20 cellular contexts compared by ENCODE assay signal in genomic region chr6:116433313-116433712, GRCh38. TPM values are rescaled to one million over a fixed set of nuclear protein-coding genes. Genes with fewer than 3 reads are reported as not detected.
A peak's percentile ranks its signal among the peaks of the same experiment; 100 is the strongest.
DNase-seq lines count a peak whose midpoint lies in the region; ATAC-seq, FAIRE-seq and TF ChIP-seq lines count a peak whose summit lies in the region.
"Had no signal": no experiment of that assay in that cellular context is flagged by ENCODE, and none has a peak within 500 bp of the region (broad histone marks: within the 10 kb centered on the region; RNA-seq: fewer than 3 reads in every experiment).

No MANE protein-coding gene starts in this region.

- CTCF ChIA-PET in WTC11 (lab: Charles Lee) = interaction anchor here (1.3 to 5.0 kb wide), 2 partner anchors 100 to 145 kb away, joined by 4 to 29 read pairs; no protein-coding TSS in a partner anchor

- no peaks in the 10 kb centered on the region for H3K27me3 Mint-ChIP-seq in WTC11 (ENCODE audit: low read depth)
- H3K27me3 Mint-ChIP-seq: CD4-positive, alpha-beta memory T cell had no signal

- H3K36me3 Mint-ChIP-seq in WTC11 = peaks cover 19% of the 10 kb centered on the region

- H3K9me3 Mint-ChIP-seq in WTC11 = no peaks in the 10 kb centered on the region

- DNase-seq in GM19239 (ENCODE audit: insufficient read length, low spot score) (no peak), WTC11 (ENCODE audit: low spot score) (no peak), left lobe of liver (ENCODE audit: low spot score) (no peak), brain microvascular endothelial cell (no peak)
- DNase-seq in activated CD4-positive, CD25-positive, alpha-beta regulatory T cell (lab: John Stamatoyannopoulos, UW) = no peak
- DNase-seq: 8988T; ACHN; C1 segment of cervical spinal cord; Calu3; CD4-positive, alpha-beta memory T cell; COR-L47; DMS53; DMS79 treated with DMSO at 0.1 percent for 48 hours; GF-D8; H7; HCEC 1CT had no signal

- H3K27ac Mint-ChIP-seq in WTC11 = peak overlapping the region; percentile 41; the same call in 1 of the 2 replicates
- H3K27ac Mint-ChIP-seq: CD4-positive, alpha-beta memory T cell had no signal

- TF ChIP-seq CTCF in WTC11 (IDR thresholded peaks at IDR 0.05) = no peak
- TF ChIP-seq CTCF in brain microvascular endothelial cell (IDR thresholded peaks at IDR 0.05; ENCODE audit: low read depth, low read length, missing control alignments) = no peak

- peak; percentile 31 for FAIRE-seq in GM19239 (lab: Jason Lieb, UNC)
- FAIRE-seq: A549, GM18507 had no signal

- H3K27me3 ChIP-seq in brain microvascular endothelial cell (replicated peaks) = no peaks in the 10 kb centered on the region

- peaks cover 30% of the 10 kb centered on the region for H3K4me1 Mint-ChIP-seq in WTC11
- H3K4me1 Mint-ChIP-seq: CD4-positive, alpha-beta memory T cell had no signal

- POLR2A ChIA-PET in WTC11 (lab: Charles Lee) = no interaction called here

- ATAC-seq in WTC11 (no peak), left lobe of liver (peak; percentile 87), HG02763 (IDR thresholded peaks at IDR 0.05; ENCODE audit: unreplicated experiment) (no peak)
- ATAC-seq: A549 had no signal

- H3K36me3 ChIP-seq in brain microvascular endothelial cell (replicated peaks) = peaks cover 27% of the 10 kb centered on the region

- H3K27ac ChIP-seq in brain microvascular endothelial cell = no peak overlapping the region
- H3K27ac ChIP-seq: A549 had no signal

- no peak overlapping the region for H3K4me3 Mint-ChIP-seq in WTC11
- H3K4me3 Mint-ChIP-seq: CD4-positive, alpha-beta memory T cell had no signal

- in situ Hi-C loops in brain microvascular endothelial cell (cut with HindIII; ENCODE audit: low pct_ligation_motif_present, low sequenced_read_pairs) = no loop called here

- no peak overlapping the region for H3K4me3 ChIP-seq in brain microvascular endothelial cell (ENCODE audit: low read depth, low read length)
- H3K4me3 ChIP-seq: A549 had no signal

TF ChIP-seq in WTC11, 78 proteins besides CTCF, POLR2A, EP300 and RAD21:
- TF ChIP-seq IRF1 (CRISPR knock-in tag; IDR thresholded peaks at IDR 0.05) = no peak
- no peak for TF ChIP-seq NR1H2 (CRISPR knock-in tag; IDR thresholded peaks at IDR 0.05)
- no peak for TF ChIP-seq STAT6 (CRISPR knock-in tag; conservative IDR thresholded peaks at IDR 0.05; ENCODE audit: low read depth)
- TF ChIP-seq NR3C1 (CRISPR knock-in tag; conservative IDR thresholded peaks at IDR 0.05; ENCODE audit: low read depth) = no peak
- no peak for TF ChIP-seq SMAD4 (CRISPR knock-in tag; IDR thresholded peaks at IDR 0.05)
- TF ChIP-seq USF2 (CRISPR knock-in tag; IDR thresholded peaks at IDR 0.05) = no peak
- TF ChIP-seq TEAD4 (CRISPR knock-in tag; IDR thresholded peaks at IDR 0.05) = no peak
- TF ChIP-seq ZNF121 (CRISPR knock-in tag; IDR thresholded peaks at IDR 0.05) = no peak
- no peak for TF ChIP-seq E2F4 (CRISPR knock-in tag; IDR thresholded peaks at IDR 0.05; ENCODE audit: borderline replicate concordance, low read depth)
- TF ChIP-seq MLX (CRISPR knock-in tag; IDR thresholded peaks at IDR 0.05) = no peak
- TF ChIP-seq ATF6 (CRISPR knock-in tag; IDR thresholded peaks at IDR 0.05) = no peak
- TF ChIP-seq NFE2L1 (CRISPR knock-in tag; IDR thresholded peaks at IDR 0.05) = no peak
- TF ChIP-seq NR2C2 (CRISPR knock-in tag; IDR thresholded peaks at IDR 0.05) = no peak
- no peak for TF ChIP-seq MYBL2 (CRISPR knock-in tag; IDR thresholded peaks at IDR 0.05)
- no peak for TF ChIP-seq FOXK1 (CRISPR knock-in tag; IDR thresholded peaks at IDR 0.05)
- TF ChIP-seq ETV6 (CRISPR knock-in tag; IDR thresholded peaks at IDR 0.05) = no peak
- no peak for TF ChIP-seq ZBTB43 (CRISPR knock-in tag; IDR thresholded peaks at IDR 0.05)
- no peak for TF ChIP-seq SOX15 (CRISPR knock-in tag; IDR thresholded peaks at IDR 0.05)

RNA-seq across cellular contexts. Expression of gene CALHM6, which starts 27.9 kb away (rescaled TPM):
- 0.21 to 1.4 TPM (median 0.44 TPM) in 3 replicates for total RNA-seq in WTC11 (2021)
- total RNA-seq in left lobe of liver = 2.2 TPM
- total RNA-seq: Calu3, G401 had no signal
